ENCODE assay signal across 1 cellular context in genomic region chr5:40639531-40639930, GRCh38. TPM values are rescaled to one million over a fixed set of nuclear protein-coding genes. Genes with fewer than 3 reads are reported as not detected.
"Had no signal": no experiment of that assay in that cellular context is flagged by ENCODE, and none has a peak within 500 bp of the region (broad histone marks: within the 10 kb centered on the region; RNA-seq: fewer than 3 reads in every experiment).

No MANE protein-coding gene starts in this region.

RNA-seq across cellular contexts. Expression of gene PTGER4, which starts 40.2 kb away (rescaled TPM):
- total RNA-seq: G401 had no signal
